ENCODE assay signal across 15 cellular contexts in the genomic region with DNA sequence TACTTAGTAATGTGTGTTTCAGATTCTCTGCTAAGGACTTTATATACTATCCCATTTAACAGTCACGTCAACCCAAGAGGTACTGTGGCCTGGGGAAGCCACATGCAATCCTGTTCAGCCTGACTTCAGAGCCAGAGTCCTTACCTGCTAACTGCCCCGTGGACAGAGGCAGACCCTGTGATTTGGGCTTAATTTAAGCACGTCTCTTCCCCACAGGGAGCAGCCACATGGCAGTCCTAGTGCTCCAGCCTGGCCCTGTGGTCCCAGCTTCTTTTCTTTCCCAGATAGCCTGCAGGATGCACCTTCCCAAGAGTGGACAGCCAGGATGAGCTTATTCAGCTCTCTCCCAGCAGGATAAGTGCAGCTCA.
"Had no signal": no experiment of that assay in that cellular context is flagged by ENCODE, and none has a peak within 500 bp of the region (broad histone marks: within the 10 kb centered on the region; RNA-seq: fewer than 3 reads in every experiment).

No MANE protein-coding gene starts in this region.

- H3K4me1 ChIP-seq: testis had no signal

- H3K27me3 ChIP-seq: dorsolateral prefrontal cortex, sigmoid colon, testis had no signal

- H3K9me3 ChIP-seq: sigmoid colon, testis had no signal

- H3K36me3 ChIP-seq: sigmoid colon had no signal

- H3K4me3 ChIP-seq: dorsolateral prefrontal cortex, sigmoid colon, testis had no signal

- ATAC-seq: activated T-cell treated with anti-CD3 and anti-CD28 coated beads, Interleukin-2, amount 50 U/mL, for 72 hours; left ventricle myocardium superior; stimulated activated naive CD8-positive, alpha-beta T cell treated with anti-CD3 and anti-CD28 coated beads, Interleukin-15, amount 100 ng/mL, for 72 hours had no signal

- DNase-seq: activated CD4-positive, alpha-beta T cell treated with anti-CD3 and anti-CD28 coated beads, Interleukin-2, amount 10 ng/mL, durations not matched to agents 24 days and 14 days; activated CD4-positive, CD25-positive, alpha-beta regulatory T cell; activated CD8-positive, alpha-beta memory T cell treated with anti-CD3 and anti-CD28 coated beads, Interleukin-2, amount 50 U/mL, for 48 hours; activated gamma-delta T cell; activated T-cell treated with anti-CD3 and anti-CD28 coated beads, Interleukin-2, amount 50 U/mL, for 72 hours; dorsolateral prefrontal cortex; hippocampal formation; left ventricle myocardium superior; mesenchymal stem cell; nephron progenitor cell; occipital lobe; sigmoid colon; stimulated activated CD4-positive, alpha-beta T cell treated with anti-CD3 and anti-CD28 coated beads, Interleukin-1b, Interleukin-23, amount 100 ng/mL, for 48 hours; stimulated activated naive CD8-positive, alpha-beta T cell treated with anti-CD3 and anti-CD28 coated beads, Interleukin-15, amount 100 ng/mL, for 72 hours; testis had no signal

- H3K27ac ChIP-seq: testis had no signal
